Comparison of ENCODE assay signal across 9 cellular contexts in the genomic region with DNA sequence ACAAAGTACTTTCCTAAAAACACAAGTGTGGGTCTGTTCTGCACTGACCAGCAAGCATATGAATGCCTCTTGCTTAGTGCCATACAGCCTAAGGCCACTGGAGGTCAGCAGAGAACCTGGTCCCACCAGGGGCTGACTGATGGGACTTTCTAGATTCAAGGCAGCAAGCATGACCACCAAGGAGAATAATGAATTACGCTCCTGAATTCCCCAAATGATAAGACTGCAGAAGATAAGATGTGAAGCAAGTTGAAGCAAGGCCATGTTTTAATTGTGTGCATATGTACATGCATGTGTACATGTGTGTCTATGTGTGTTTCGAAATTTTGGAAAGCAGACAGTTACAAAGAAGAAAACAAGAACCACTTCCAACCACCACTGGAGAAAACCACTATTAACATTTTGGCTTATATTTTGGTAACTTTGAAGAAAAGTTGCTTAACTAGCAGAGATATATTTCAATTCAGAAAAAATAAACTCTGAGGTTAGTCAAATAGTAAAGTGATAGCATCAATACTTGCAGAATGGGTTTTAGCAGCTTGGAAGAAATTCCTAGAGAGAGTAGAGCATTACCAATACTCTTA.
DNase-seq lines count a peak whose midpoint lies in the region; ATAC-seq and TF ChIP-seq lines count a peak whose summit lies in the region.
"Had no signal": no experiment of that assay in that cellular context is flagged by ENCODE, and none has a peak within 500 bp of the region (broad histone marks: within the 10 kb centered on the region; RNA-seq: fewer than 3 reads in every experiment).

No MANE protein-coding gene starts in this region.

- DNase-seq in AG09319 (ENCODE audit: extremely low read depth, low read depth), result peak; percentile 43
- DNase-seq in NCI-H2171 treated with DMSO at 0.1 percent for 48 hours (lab: John Stamatoyannopoulos, UW), result peak; percentile 54
- peak; percentile 37 for DNase-seq in activated CD4-positive, alpha-beta T cell treated with anti-CD3 and anti-CD28 coated beads for 1 hour
- no peak for DNase-seq in chondrocyte (ENCODE audit: low spot score)
- DNase-seq in left lung, result peak; percentile 29 to 62
- peak in 2 of 3 donors; percentile 18 to 46 for DNase-seq in stimulated activated CD4-positive, alpha-beta T cell treated with anti-CD3 and anti-CD28 coated beads, TNF-alpha, amount 100 ng/mL, for 1 hour (ENCODE audit: low read depth in 3 of 3, low spot score in 1 of 3)

- intact Hi-C loops in left lung (cut with DNase I), result loop anchor here in 1 of 2 donors (10.0 kb wide), 1 partner anchor 297 kb away; no protein-coding TSS in a partner anchor

- H3K36me3 ChIP-seq in left lung, result no peaks in the 10 kb centered on the region

- peaks cover 7% of the 10 kb centered on the region for H3K9me3 Mint-ChIP-seq in chondrocyte (ENCODE audit: low read depth)
- H3K9me3 Mint-ChIP-seq: IgD-negative memory B cell had no signal

- H3K4me1 ChIP-seq in left lung, result peaks cover 0 to 22% of the 10 kb centered on the region in 2 donors

- no peak overlapping the region for H3K4me3 ChIP-seq in left lung

- H3K27me3 Mint-ChIP-seq in chondrocyte (ENCODE audit: low read depth), result no peaks in the 10 kb centered on the region
- H3K27me3 Mint-ChIP-seq: IgD-negative memory B cell had no signal

- no peak overlapping the region for H3K4me3 Mint-ChIP-seq in chondrocyte (ENCODE audit: unreplicated experiment)
- H3K4me3 Mint-ChIP-seq: IgD-negative memory B cell had no signal

- peaks cover 0 to 2% of the 10 kb centered on the region in 2 donors for H3K9me3 ChIP-seq in left lung

- peaks cover 2% of the 10 kb centered on the region for H3K36me3 Mint-ChIP-seq in chondrocyte (ENCODE audit: low read depth)

- ATAC-seq in GM18520 (IDR thresholded peaks at IDR 0.05; ENCODE audit: unreplicated experiment), result peak; percentile 76
- ATAC-seq in HG03066 (IDR thresholded peaks at IDR 0.05; ENCODE audit: low read depth, unreplicated experiment), result peak; percentile 81
- ATAC-seq in left lung, result peak; percentile 100

- H3K27ac Mint-ChIP-seq in chondrocyte (ENCODE audit: unreplicated experiment), result no peak overlapping the region

- H3K27me3 ChIP-seq in left lung, result no peaks in the 10 kb centered on the region

- no peaks in the 10 kb centered on the region for H3K4me1 Mint-ChIP-seq in chondrocyte (ENCODE audit: low read depth)

- TF ChIP-seq CTCF in AG09319 (IDR thresholded peaks at IDR 0.05; ENCODE audit: low read depth, low read length) (peak; percentile 99), chondrocyte (IDR thresholded peaks at IDR 0.05) (peak; percentile 93), left lung (IDR thresholded peaks at IDR 0.05) (peak; percentile 86)

- H3K27ac ChIP-seq in left lung, result no peak overlapping the region
